Comparison of ENCODE assay signal across 16 cellular contexts in the genomic region with DNA sequence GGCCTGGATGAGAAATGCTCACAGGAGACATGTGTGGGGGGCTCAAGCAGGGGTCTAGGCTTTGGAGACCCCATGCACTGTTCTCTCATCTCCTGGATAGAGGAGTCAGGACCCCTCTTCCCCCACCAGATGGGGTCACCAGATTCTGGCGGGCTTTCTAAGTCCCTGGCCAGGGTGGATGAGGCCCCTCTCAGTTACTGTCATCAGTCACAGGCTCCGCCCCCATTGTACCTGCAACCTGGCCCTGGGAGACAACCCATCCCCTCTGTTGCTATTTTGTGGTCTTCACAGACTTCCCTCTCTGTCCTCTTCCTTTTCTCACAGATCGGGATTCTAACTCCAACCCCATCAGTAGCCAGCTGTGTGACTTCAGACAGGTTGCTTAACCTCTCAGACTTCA. TPM values are rescaled to one million over a fixed set of nuclear protein-coding genes. Genes with fewer than 3 reads are reported as not detected.
DNase-seq lines count a peak whose midpoint lies in the region; ATAC-seq, FAIRE-seq and TF ChIP-seq lines count a peak whose summit lies in the region.
"Had no signal": no experiment of that assay in that cellular context is flagged by ENCODE, and none has a peak within 500 bp of the region (broad histone marks: within the 10 kb centered on the region; RNA-seq: fewer than 3 reads in every experiment).

No MANE protein-coding gene starts in this region.

- no peak for TF ChIP-seq POLR2A in HepG2 (IDR thresholded peaks at IDR 0.05; ENCODE audit: insufficient read depth in 1 of 2, low read depth in 2 of 2, low read length in 2 of 2)

- H3K27me3 ChIP-seq in left ventricle myocardium inferior (ENCODE audit: low read depth) (peaks cover 31% of the 10 kb centered on the region), HepG2 (ENCODE audit: control insufficient read depth in 1 of 2, insufficient read depth in 2 of 2, low read length in 2 of 2) (peaks cover 8 to 57% of the 10 kb centered on the region in 2 experiments)

- POLR2A ChIA-PET in activated CD8-positive, alpha-beta T cell treated with anti-CD3 and anti-CD28 coated beads for 36 hours (lab: Charles Lee), result no interaction called here
- POLR2A ChIA-PET in HepG2 (lab: Yijun Ruan, JAX), result no interaction called here

- in situ Hi-C loops in G401 (cut with HindIII; ENCODE audit: low sequenced_read_pairs), result no loop called here
- in situ Hi-C loops in HepG2 (cut with HindIII; ENCODE audit: extremely low pct_ligation_motif_present, low pct_unique_long_range_greater_than_20kb), result no loop called here

- no peak overlapping the region for H3K4me2 ChIP-seq in HepG2 (ENCODE audit: low read depth, low read length)

- no TSS peak for BruUV-seq in HepG2 (replicated peaks; lab: Mats Ljungman, UMichigan)

- H3K9me3 Mint-ChIP-seq in brain, result peaks cover 0 to 3% (median 0%) of the 10 kb centered on the region in 5 experiments
- H3K9me3 Mint-ChIP-seq in activated CD8-positive, alpha-beta T cell treated with anti-CD3 and anti-CD28 coated beads for 36 hours, result no peaks in the 10 kb centered on the region

- no peaks in the 10 kb centered on the region for H3K79me2 ChIP-seq in HepG2 (ENCODE audit: insufficient read depth, low read length)

- no peaks in the 10 kb centered on the region for H3K36me3 ChIP-seq in left ventricle myocardium inferior
- H3K36me3 ChIP-seq in HepG2 (replicated peaks in 1 of 2; ENCODE audit: control insufficient read depth in 1 of 2, insufficient read depth in 2 of 2, low read length in 2 of 2), result no peaks in the 10 kb centered on the region
- H3K36me3 ChIP-seq: BE2C had no signal

- H3K4me1 Mint-ChIP-seq in brain, result peaks cover 19% of the 10 kb centered on the region
- H3K4me1 Mint-ChIP-seq in activated CD8-positive, alpha-beta T cell treated with anti-CD3 and anti-CD28 coated beads for 36 hours (ENCODE audit: low read depth), result peaks cover 7% of the 10 kb centered on the region

- no peak overlapping the region for H3K9ac ChIP-seq in HepG2 (ENCODE audit: insufficient read depth, low read depth, low read length)

- no peak for TF ChIP-seq EP300 in HepG2 (IDR thresholded peaks at IDR 0.05; ENCODE audit: low read depth in 2 of 2, low read length in 2 of 2)
- no peak for TF ChIP-seq EP300 in HepG2 (CRISPR knock-in tag; IDR thresholded peaks at IDR 0.05; ENCODE audit: borderline replicate concordance)

- peaks cover 60% of the 10 kb centered on the region for H3K27me3 Mint-ChIP-seq in brain
- H3K27me3 Mint-ChIP-seq in activated CD8-positive, alpha-beta T cell treated with anti-CD3 and anti-CD28 coated beads for 36 hours, result peaks cover 46% of the 10 kb centered on the region

- peaks cover 3% of the 10 kb centered on the region; the same call in 1 of the 2 replicates for H4K20me1 ChIP-seq in HepG2 (ENCODE audit: insufficient read depth, low read length)

- H3K4me3 Mint-ChIP-seq in brain, result peak overlapping the region; percentile 19 to 94 (median 54)
- H3K4me3 Mint-ChIP-seq in activated CD8-positive, alpha-beta T cell treated with anti-CD3 and anti-CD28 coated beads for 36 hours, result no peak overlapping the region

- no peaks in the 10 kb centered on the region for H3K36me3 Mint-ChIP-seq in brain
- no peaks in the 10 kb centered on the region for H3K36me3 Mint-ChIP-seq in activated CD8-positive, alpha-beta T cell treated with anti-CD3 and anti-CD28 coated beads for 36 hours (ENCODE audit: low read depth)
- H3K36me3 Mint-ChIP-seq: CD4-positive, alpha-beta memory T cell had no signal

- intact Hi-C loops in left ventricle myocardium inferior (cut with micrococcal nuclease), result no loop called here
- intact Hi-C loops in left cardiac atrium (cut with DNase I), result loop anchor here in 1 of 2 donors (10.0 kb wide), 1 partner anchor 52 kb away; no protein-coding TSS in a partner anchor
- intact Hi-C loops in posterior vena cava (cut with DNase I), result no loop called here
- intact Hi-C loops in activated CD8-positive, alpha-beta T cell treated with anti-CD3 and anti-CD28 coated beads for 36 hours (cut with micrococcal nuclease), result no loop called here
- intact Hi-C loops in HepG2 (cut with micrococcal nuclease; ENCODE audit: unreplicated experiment), result no loop called here

- H3K27ac Mint-ChIP-seq in brain, result no peak overlapping the region
- H3K27ac Mint-ChIP-seq in activated CD8-positive, alpha-beta T cell treated with anti-CD3 and anti-CD28 coated beads for 36 hours, result no peak overlapping the region
- H3K27ac Mint-ChIP-seq: CD4-positive, alpha-beta memory T cell had no signal

- H3K27ac ChIP-seq in left ventricle myocardium inferior (replicated peaks), result peak overlapping the region; percentile 93
- H3K27ac ChIP-seq in HepG2 (ENCODE audit: extremely low read length, insufficient read depth, low read length), result no peak overlapping the region
- H3K27ac ChIP-seq: C4-2B had no signal

- no peak for FAIRE-seq in HepG2 (lab: Jason Lieb, UNC)
- FAIRE-seq: A204.1, H54 had no signal

- CTCF ChIA-PET in activated CD8-positive, alpha-beta T cell treated with anti-CD3 and anti-CD28 coated beads for 36 hours (lab: Charles Lee), result interaction anchor here (3.0 kb wide), 1 partner anchor 129 kb away, joined by 10 read pairs; no protein-coding TSS in a partner anchor
- CTCF ChIA-PET in HepG2 (lab: Yijun Ruan, JAX; ENCODE audit: low intra/inter-chr PET ratio, low total read pairs), result no interaction called here

- ATAC-seq in left cardiac atrium (no peak), HepG2 (no peak)
- ATAC-seq in activated CD8-positive, alpha-beta T cell treated with anti-CD3 and anti-CD28 coated beads for 36 hours, result no peak
- ATAC-seq: HCT116 had no signal

- no peak for TF ChIP-seq CTCF in left ventricle myocardium inferior (IDR thresholded peaks at IDR 0.05; ENCODE audit: borderline replicate concordance)
- TF ChIP-seq CTCF in brain (conservative IDR thresholded peaks at IDR 0.05), result no peak
- no peak for TF ChIP-seq CTCF in activated CD8-positive, alpha-beta T cell treated with anti-CD3 and anti-CD28 coated beads for 36 hours (IDR thresholded peaks at IDR 0.05)
- no peak for TF ChIP-seq CTCF in HepG2 (CRISPR knock-in tag; IDR thresholded peaks at IDR 0.05)

- peaks cover 96% of the 10 kb centered on the region for H3K4me1 ChIP-seq in left ventricle myocardium inferior
- peaks cover 16% of the 10 kb centered on the region; the same call in 1 of the 2 replicates for H3K4me1 ChIP-seq in HepG2 (ENCODE audit: insufficient read depth, low read length)
- H3K4me1 ChIP-seq: BE2C had no signal

- 56% methylated on average over 3 of the region's 3 CpGs for WGBS in HepG2 (ENCODE audit: low lambda C conversion rate)

- no peaks in the 10 kb centered on the region for H3K9me3 ChIP-seq in left ventricle myocardium inferior (replicated peaks)
- no peaks in the 10 kb centered on the region for H3K9me3 ChIP-seq in HepG2 (ENCODE audit: low read length)
- H3K9me3 ChIP-seq: BE2C had no signal

- peak overlapping the region; percentile 79 for H3K4me3 ChIP-seq in left ventricle myocardium inferior
- no peak overlapping the region for H3K4me3 ChIP-seq in HepG2 (replicated peaks in 1 of 3; ENCODE audit: insufficient read depth in 1 of 3, low read depth in 2 of 3, low read length in 3 of 3)

- H2AFZ ChIP-seq in HepG2 (ENCODE audit: low read length), result no peak overlapping the region

- no peak for DNase-seq in left ventricle myocardium inferior
- no peak for DNase-seq in left cardiac atrium
- peak; percentile 33 for DNase-seq in G401 (ENCODE audit: low spot score)
- peak; percentile 57 for DNase-seq in posterior vena cava (ENCODE audit: low spot score)
- DNase-seq in activated CD8-positive, alpha-beta T cell treated with anti-CD3 and anti-CD28 coated beads for 36 hours, result no peak
- DNase-seq in HepG2 (ENCODE audit: low spot score), result no peak
- DNase-seq: BE2C; CD4-positive, alpha-beta memory T cell; DND-41; GF-D8; IMR-90 had no signal

- no peak for TF ChIP-seq RAD21 in HepG2 (CRISPR knock-in tag; IDR thresholded peaks at IDR 0.05)

RNA-seq across cellular contexts. Expression of a gene that starts 33.5 kb away (rescaled TPM):
- total RNA-seq in left ventricle myocardium inferior (763 TPM), left cardiac atrium (100 to 1,000 TPM; 121 to 153 TPM), posterior vena cava (1 to 10 TPM; 5.8 to 8.6 TPM), HepG2 (2016; rRNA removed; fragmentation: Illumina TruSeq; extraction: Trizol) (1.6 and 1.7 TPM in 2 replicates)
- total RNA-seq in G401 (2014; rRNA removed; shearing (Covaris generic)), result 9.5 and 11.8 TPM in 2 replicates
- polyA plus RNA-seq in brain (ENCODE audit: insufficient read depth, low read depth, low replicate concordance) (288 TPM), HepG2 (2011; rRNA removed) (1.8 and 2.7 TPM in 2 replicates)
- total RNA-seq in activated CD8-positive, alpha-beta T cell treated with anti-CD3 and anti-CD28 coated beads for 36 hours, result 1 to 10 TPM; 1.3 to 1.6 TPM
- 0.20 and 1.1 TPM in 2 replicates for total RNA-seq in HepG2 (2016; cell fraction: cytosol; rRNA removed; fragmentation: Illumina TruSeq; extraction: Trizol; ENCODE audit: low read depth)
- 1.5 and 2.0 TPM in 2 replicates for total RNA-seq in HepG2 (2016; cell fraction: insoluble cytoplasmic fraction; rRNA removed; fragmentation: Illumina TruSeq; extraction: Trizol)
- total RNA-seq in HepG2 (2016; cell fraction: membrane; rRNA removed; fragmentation: Illumina TruSeq; extraction: Trizol), result 1.7 and 1.8 TPM in 2 replicates
- total RNA-seq in HepG2 (2016; cell fraction: nucleus; rRNA removed; fragmentation: Illumina TruSeq; extraction: Trizol), result 1.6 and 2.2 TPM in 2 replicates
- polyA plus RNA-seq in HepG2 (2011; cell fraction: cytosol; rRNA removed), result 1.8 and 2.5 TPM in 2 replicates
- polyA plus RNA-seq in HepG2 (2011; cell fraction: nucleus; rRNA removed), result 17.0 and 17.7 TPM in 2 replicates
- polyA plus RNA-seq in HepG2 (2012), result 2.3 and 6.3 TPM in 2 replicates
- polyA plus RNA-seq in HepG2 (2016; cell fraction: cytosol; fragmentation: Illumina TruSeq; extraction: Trizol; ENCODE audit: low read depth), result 0.41 and 0.49 TPM in 2 replicates
- 0.75 and 2.0 TPM in 2 replicates for polyA plus RNA-seq in HepG2 (2016; cell fraction: insoluble cytoplasmic fraction; fragmentation: Illumina TruSeq; extraction: Trizol; ENCODE audit: low read depth)
- polyA plus RNA-seq in HepG2 (2016; cell fraction: membrane; fragmentation: Illumina TruSeq; extraction: Trizol; ENCODE audit: low read depth), result 0.87 and 0.90 TPM in 2 replicates
- 2.5 TPM in 2 replicates for polyA plus RNA-seq in HepG2 (2016; cell fraction: nucleus; fragmentation: Illumina TruSeq; extraction: Trizol; ENCODE audit: insufficient read depth, low read depth)
- polyA minus RNA-seq in HepG2 (2011; rRNA and poly(A)+ RNA removed; ENCODE audit: low replicate concordance), result 0.07 and 9.4 TPM in 2 replicates
- polyA minus RNA-seq in HepG2 (2011; cell fraction: cytosol; rRNA and poly(A)+ RNA removed), result 1.2 and 1.8 TPM in 2 replicates
- 3.3 and 6.0 TPM in 2 replicates for polyA minus RNA-seq in HepG2 (2011; cell fraction: nucleus; rRNA and poly(A)+ RNA removed)

RNA-seq across cellular contexts. Expression of a gene that starts 48.9 kb away (rescaled TPM):
- total RNA-seq in left ventricle myocardium inferior (16.8 TPM), left cardiac atrium (10 to 100 TPM; 10.7 to 10.8 TPM), posterior vena cava (10 to 100 TPM in 1 of 2 donors, 1 to 10 TPM in 1; 9.9 to 13.5 TPM), HepG2 (2016; rRNA removed; fragmentation: Illumina TruSeq; extraction: Trizol) (17.4 and 25.7 TPM in 2 replicates)
- total RNA-seq in G401 (2014; rRNA removed; shearing (Covaris generic)), result 18.6 and 21.3 TPM in 2 replicates
- polyA plus RNA-seq in brain (ENCODE audit: insufficient read depth, low read depth, low replicate concordance) (8.6 TPM), HepG2 (2011; rRNA removed) (24.0 and 25.9 TPM in 2 replicates)
- 10 to 100 TPM; 14.8 to 15.5 TPM for total RNA-seq in activated CD8-positive, alpha-beta T cell treated with anti-CD3 and anti-CD28 coated beads for 36 hours
- total RNA-seq in HepG2 (2016; cell fraction: cytosol; rRNA removed; fragmentation: Illumina TruSeq; extraction: Trizol; ENCODE audit: low read depth), result 4.8 and 5.1 TPM in 2 replicates
- 17.1 and 29.4 TPM in 2 replicates for total RNA-seq in HepG2 (2016; cell fraction: insoluble cytoplasmic fraction; rRNA removed; fragmentation: Illumina TruSeq; extraction: Trizol)
- 9.7 and 10.0 TPM in 2 replicates for total RNA-seq in HepG2 (2016; cell fraction: membrane; rRNA removed; fragmentation: Illumina TruSeq; extraction: Trizol)
- 32.2 and 34.9 TPM in 2 replicates for total RNA-seq in HepG2 (2016; cell fraction: nucleus; rRNA removed; fragmentation: Illumina TruSeq; extraction: Trizol)
- 13.1 and 16.9 TPM in 2 replicates for polyA plus RNA-seq in HepG2 (2011; cell fraction: cytosol; rRNA removed)
- polyA plus RNA-seq in HepG2 (2011; cell fraction: nucleus; rRNA removed), result 109 and 110 TPM in 2 replicates
- 25.0 and 25.7 TPM in 2 replicates for polyA plus RNA-seq in HepG2 (2012)
- 2.7 and 3.2 TPM in 2 replicates for polyA plus RNA-seq in HepG2 (2016; cell fraction: cytosol; fragmentation: Illumina TruSeq; extraction: Trizol; ENCODE audit: low read depth)
- 13.8 and 15.8 TPM in 2 replicates for polyA plus RNA-seq in HepG2 (2016; cell fraction: insoluble cytoplasmic fraction; fragmentation: Illumina TruSeq; extraction: Trizol; ENCODE audit: low read depth)
- polyA plus RNA-seq in HepG2 (2016; cell fraction: membrane; fragmentation: Illumina TruSeq; extraction: Trizol; ENCODE audit: low read depth), result 4.6 and 4.9 TPM in 2 replicates
- polyA plus RNA-seq in HepG2 (2016; cell fraction: nucleus; fragmentation: Illumina TruSeq; extraction: Trizol; ENCODE audit: insufficient read depth, low read depth), result 74.9 and 78.9 TPM in 2 replicates
- polyA minus RNA-seq in HepG2 (2011; rRNA and poly(A)+ RNA removed; ENCODE audit: low replicate concordance), result 26.6 and 40.3 TPM in 2 replicates
- 11.5 and 12.7 TPM in 2 replicates for polyA minus RNA-seq in HepG2 (2011; cell fraction: cytosol; rRNA and poly(A)+ RNA removed)
- 48.7 and 56.2 TPM in 2 replicates for polyA minus RNA-seq in HepG2 (2011; cell fraction: nucleus; rRNA and poly(A)+ RNA removed)

Comparison
In these comparisons a context has a peak if more than half of its experiments do, and no peak if none do; other contexts are left out.
1. DNase-seq: peak in G401 (single experiment) and posterior vena cava (single experiment); none in left ventricle myocardium inferior (single experiment), left cardiac atrium (single experiment), activated CD8-positive, alpha-beta T cell treated with anti-CD3 and anti-CD28 coated beads for 36 hours (single experiment) and HepG2 (single experiment).